Comparison of ENCODE assay signal across 16 cellular contexts in genomic region chr12:62214847-62215246, GRCh38. TPM values are rescaled to one million over a fixed set of nuclear protein-coding genes. Genes with fewer than 3 reads are reported as not detected.
DNase-seq lines count a peak whose midpoint lies in the region; ATAC-seq and TF ChIP-seq lines count a peak whose summit lies in the region.
"Had no signal": no experiment of that assay in that cellular context is flagged by ENCODE, and none has a peak within 500 bp of the region (broad histone marks: within the 10 kb centered on the region; RNA-seq: fewer than 3 reads in every experiment).

No MANE protein-coding gene starts in this region.

- H3K27ac Mint-ChIP-seq in CD4-positive, CD25-positive, alpha-beta regulatory T cell: peak overlapping the region; percentile 96 to 98 (median 97)
- H3K27ac Mint-ChIP-seq in naive thymus-derived CD4-positive, alpha-beta T cell: peak overlapping the region in 7 of 9 donors; percentile 38 to 90 (median 77)
- no peak overlapping the region for H3K27ac Mint-ChIP-seq in activated CD4-positive, alpha-beta memory T cell treated with anti-CD3 and anti-CD28 coated beads, Interleukin-2, amount 10 ng/mL, durations not matched to agents 7 days and 5 days

- H3K4me3 ChIP-seq in CD4-positive, CD25-positive, alpha-beta regulatory T cell (ENCODE audit: low read depth, low read length): peak overlapping the region; percentile 70
- H3K4me3 ChIP-seq in HEK293 (ENCODE audit: low read depth, low read length): no peak overlapping the region
- no peak overlapping the region for H3K4me3 ChIP-seq in naive thymus-derived CD4-positive, alpha-beta T cell (ENCODE audit: low read length)
- H3K4me3 ChIP-seq: coronary artery, pancreas had no signal

- no peaks in the 10 kb centered on the region for H3K36me3 Mint-ChIP-seq in CD4-positive, CD25-positive, alpha-beta regulatory T cell
- no peaks in the 10 kb centered on the region for H3K36me3 Mint-ChIP-seq in naive thymus-derived CD4-positive, alpha-beta T cell
- H3K36me3 Mint-ChIP-seq in activated CD4-positive, alpha-beta memory T cell treated with anti-CD3 and anti-CD28 coated beads, Interleukin-2, amount 10 ng/mL, durations not matched to agents 7 days and 5 days (ENCODE audit: low read depth): no peaks in the 10 kb centered on the region

- H3K4me3 Mint-ChIP-seq in CD4-positive, CD25-positive, alpha-beta regulatory T cell: peak overlapping the region; percentile 73 to 94 (median 79)
- peak overlapping the region in 8 of 10 donors; percentile 2 to 80 (median 67) for H3K4me3 Mint-ChIP-seq in naive thymus-derived CD4-positive, alpha-beta T cell
- no peak overlapping the region for H3K4me3 Mint-ChIP-seq in activated CD4-positive, alpha-beta memory T cell treated with anti-CD3 and anti-CD28 coated beads, Interleukin-2, amount 10 ng/mL, durations not matched to agents 7 days and 5 days

- peak overlapping the region; percentile 73 for H3K27ac ChIP-seq in CD4-positive, CD25-positive, alpha-beta regulatory T cell (ENCODE audit: insufficient read depth, low read length, poor library complexity, severe bottlenecking)
- H3K27ac ChIP-seq in HEK293 (ENCODE audit: extremely low read depth, low read depth, low read length): no peak overlapping the region
- H3K27ac ChIP-seq in naive thymus-derived CD4-positive, alpha-beta T cell (ENCODE audit: low read depth, low read length): no peak overlapping the region
- H3K27ac ChIP-seq: pancreas had no signal

- H3K4me1 ChIP-seq in CD4-positive, CD25-positive, alpha-beta regulatory T cell (ENCODE audit: control insufficient read depth, insufficient read depth, low read length, poor library complexity, severe bottlenecking): peaks cover 37% of the 10 kb centered on the region
- H3K4me1 ChIP-seq in HEK293 (ENCODE audit: control insufficient read depth, insufficient read depth, low read length): 0 out of 2 replicates have a peak, but pooled peaks cover 3% of the 10 kb centered on the region
- peaks cover 0 to 22% of the 10 kb centered on the region in 2 donors for H3K4me1 ChIP-seq in naive thymus-derived CD4-positive, alpha-beta T cell (ENCODE audit: control insufficient read depth in 2 of 2, insufficient read depth in 2 of 2, low read length in 2 of 2)

- H3K9me3 Mint-ChIP-seq in CD4-positive, CD25-positive, alpha-beta regulatory T cell: peaks cover 0 to 3% (median 0%) of the 10 kb centered on the region in 7 donors
- H3K9me3 Mint-ChIP-seq in naive thymus-derived CD4-positive, alpha-beta T cell: peaks cover 0 to 5% (median 0%) of the 10 kb centered on the region in 11 donors
- H3K9me3 Mint-ChIP-seq in activated CD4-positive, alpha-beta memory T cell treated with anti-CD3 and anti-CD28 coated beads, Interleukin-2, amount 10 ng/mL, durations not matched to agents 7 days and 5 days: no peaks in the 10 kb centered on the region

- CTCF ChIA-PET in HEK293 (lab: Yijun Ruan, JAX): no interaction called here
- CTCF ChIA-PET in naive thymus-derived CD4-positive, alpha-beta T cell (lab: Charles Lee): no interaction called here
- CTCF ChIA-PET in activated CD4-positive, alpha-beta memory T cell treated with anti-CD3 and anti-CD28 coated beads, Interleukin-2, amount 10 ng/mL, durations not matched to agents 7 days and 5 days (lab: Charles Lee): no interaction called here

- ATAC-seq in CD4-positive, CD25-positive, alpha-beta regulatory T cell (ENCODE audit: low read depth in 2 of 2): peak; percentile 57 to 59
- ATAC-seq in naive thymus-derived CD4-positive, alpha-beta T cell: peak; percentile 44

- TF ChIP-seq CTCF in HEK293 (tag by site-specific recombination; IDR thresholded peaks at IDR 0.05): no peak

- no peaks in the 10 kb centered on the region for H3K36me3 ChIP-seq in CD4-positive, CD25-positive, alpha-beta regulatory T cell (ENCODE audit: control insufficient read depth, insufficient read depth, low read length)
- no peaks in the 10 kb centered on the region for H3K36me3 ChIP-seq in HEK293 (ENCODE audit: control insufficient read depth in 2 of 2, insufficient read depth in 1 of 2, low read length in 2 of 2)
- H3K36me3 ChIP-seq in naive thymus-derived CD4-positive, alpha-beta T cell (ENCODE audit: control insufficient read depth in 2 of 3, insufficient read depth in 3 of 3, low read length in 3 of 3): no peaks in the 10 kb centered on the region
- H3K36me3 ChIP-seq: BE2C, pancreas had no signal

- intact Hi-C loops in naive thymus-derived CD4-positive, alpha-beta T cell (cut with micrococcal nuclease): loop anchor here (1.0 to 2.0 kb wide), 2 partner anchors 36 to 45 kb away; partner anchors contain the start of gene USP15 (in 1 of the 2)

- POLR2A ChIA-PET in HEK293 (lab: Yijun Ruan, JAX): no interaction called here
- POLR2A ChIA-PET in naive thymus-derived CD4-positive, alpha-beta T cell (lab: Charles Lee): interaction anchor here (0.8 kb wide), 1 partner anchor 44 kb away, joined by 3 read pairs; no protein-coding TSS in a partner anchor
- POLR2A ChIA-PET in activated CD4-positive, alpha-beta memory T cell treated with anti-CD3 and anti-CD28 coated beads, Interleukin-2, amount 10 ng/mL, durations not matched to agents 7 days and 5 days (lab: Charles Lee): no interaction called here

- no peaks in the 10 kb centered on the region for H3K27me3 ChIP-seq in CD4-positive, CD25-positive, alpha-beta regulatory T cell (ENCODE audit: control insufficient read depth, insufficient read depth, low read length)
- H3K27me3 ChIP-seq in naive thymus-derived CD4-positive, alpha-beta T cell (ENCODE audit: control insufficient read depth in 2 of 2, insufficient read depth in 2 of 2, low read length in 2 of 2): no peaks in the 10 kb centered on the region
- H3K27me3 ChIP-seq: BE2C, pancreas had no signal

- no peaks in the 10 kb centered on the region for H3K9me3 ChIP-seq in CD4-positive, CD25-positive, alpha-beta regulatory T cell (ENCODE audit: control insufficient read depth in 2 of 2, low read length in 2 of 2)
- H3K9me3 ChIP-seq in HEK293 (ENCODE audit: control insufficient read depth, insufficient read depth, low read depth, low read length): no peaks in the 10 kb centered on the region
- H3K9me3 ChIP-seq in naive thymus-derived CD4-positive, alpha-beta T cell (ENCODE audit: control insufficient read depth in 2 of 3, low read length in 3 of 3): no peaks in the 10 kb centered on the region
- H3K9me3 ChIP-seq: BE2C, pancreas had no signal

- H3K4me1 Mint-ChIP-seq in CD4-positive, CD25-positive, alpha-beta regulatory T cell: peaks cover 38 to 70% (median 56%) of the 10 kb centered on the region in 4 donors
- peaks cover 14 to 61% (median 42%) of the 10 kb centered on the region in 7 donors for H3K4me1 Mint-ChIP-seq in naive thymus-derived CD4-positive, alpha-beta T cell
- peaks cover 9% of the 10 kb centered on the region for H3K4me1 Mint-ChIP-seq in activated CD4-positive, alpha-beta memory T cell treated with anti-CD3 and anti-CD28 coated beads, Interleukin-2, amount 10 ng/mL, durations not matched to agents 7 days and 5 days

- peak in 2 of 3 donors; percentile 13 to 63 for DNase-seq in CD4-positive, CD25-positive, alpha-beta regulatory T cell
- DNase-seq in SIG-M5 treated with dmso at 0.1 percent for 504 hours (lab: John Stamatoyannopoulos, UW; ENCODE audit: unreplicated experiment) (peak; percentile 84), mucosa of gallbladder (ENCODE audit: low spot score) (no peak), DMS 273 treated with DMSO at 0.1 percent for 48 hours (lab: John Stamatoyannopoulos, UW) (no peak)
- peak in 1 of 9 donors; percentile 14 for DNase-seq in naive thymus-derived CD4-positive, alpha-beta T cell
- no peak for DNase-seq in activated CD4-positive, alpha-beta memory T cell treated with anti-CD3 and anti-CD28 coated beads, Interleukin-2, amount 10 ng/mL, durations not matched to agents 7 days and 5 days
- DNase-seq: activated effector memory CD4-positive, alpha-beta T cell treated with Interleukin-2 at 50 U/mL for 16 hours; BE2C; DMS153; KG1; NCI-H1105 treated with DMSO at 0.1 percent for 48 hours; NCI-H774; pancreas; SW 1271 had no signal

- peaks cover 4% of the 10 kb centered on the region for H3K27me3 Mint-ChIP-seq in CD4-positive, CD25-positive, alpha-beta regulatory T cell
- H3K27me3 Mint-ChIP-seq in naive thymus-derived CD4-positive, alpha-beta T cell: peaks cover 0 to 14% (median 0%) of the 10 kb centered on the region in 5 donors
- peaks cover 8% of the 10 kb centered on the region for H3K27me3 Mint-ChIP-seq in activated CD4-positive, alpha-beta memory T cell treated with anti-CD3 and anti-CD28 coated beads, Interleukin-2, amount 10 ng/mL, durations not matched to agents 7 days and 5 days

TF ChIP-seq in HEK293, 187 proteins besides CTCF, POLR2A, EP300 and RAD21:
- TF ChIP-seq SALL2 (tag by site-specific recombination; IDR thresholded peaks at IDR 0.05; ENCODE audit: borderline replicate concordance) (no peak), ZNF544 (tag by site-specific recombination; IDR thresholded peaks at IDR 0.05) (no peak), PRDM1 (tag by site-specific recombination; IDR thresholded peaks at IDR 0.05) (0 out of 2 replicates have a peak, but pooled peaks have one; percentile 33)
TF ChIP-seq in HEK293: peak in this region for 1.

RNA-seq across cellular contexts. Expression of gene USP15, which starts 45.4 kb away (rescaled TPM):
- 417 TPM for total RNA-seq in CD4-positive, CD25-positive, alpha-beta regulatory T cell
- polyA plus RNA-seq in CD4-positive, CD25-positive, alpha-beta regulatory T cell: 100 to 1,000 TPM; 183 to 214 (median 201) TPM
- total RNA-seq in naive thymus-derived CD4-positive, alpha-beta T cell: 100 to 1,000 TPM; 156 to 224 (median 180) TPM
- 100 to 1,000 TPM in 1 of 2 donors, 10 to 100 TPM in 1; 72.5 to 102 TPM for polyA plus RNA-seq in naive thymus-derived CD4-positive, alpha-beta T cell
- 35.7 TPM for total RNA-seq in mucosa of gallbladder
- total RNA-seq in activated CD4-positive, alpha-beta memory T cell treated with anti-CD3 and anti-CD28 coated beads, Interleukin-2, amount 10 ng/mL, durations not matched to agents 7 days and 5 days: 100 to 1,000 TPM; 134 to 161 TPM

Comparison
In these comparisons a context has a peak if more than half of its experiments do, and no peak if none do; other contexts are left out.
1. DNase-seq: peak in CD4-positive, CD25-positive, alpha-beta regulatory T cell (2 of 3) and SIG-M5 treated with dmso at 0.1 percent for 504 hours (single experiment); none in mucosa of gallbladder (single experiment), activated CD4-positive, alpha-beta memory T cell treated with anti-CD3 and anti-CD28 coated beads, Interleukin-2, amount 10 ng/mL, durations not matched to agents 7 days and 5 days (single experiment) and DMS 273 treated with DMSO at 0.1 percent for 48 hours (single experiment).